Comparison of ENCODE assay signal across 11 cellular contexts in genomic region chr9:3475300-3476020, GRCh38. TPM values are rescaled to one million over a fixed set of nuclear protein-coding genes. Genes with fewer than 3 reads are reported as not detected.
DNase-seq lines count a peak whose midpoint lies in the region; ATAC-seq lines count a peak whose summit lies in the region.
"Had no signal": no experiment of that assay in that cellular context is flagged by ENCODE, and none has a peak within 500 bp of the region (broad histone marks: within the 10 kb centered on the region; RNA-seq: fewer than 3 reads in every experiment).

No MANE protein-coding gene starts in this region.

- H3K36me3 Mint-ChIP-seq in activated naive CD4-positive, alpha-beta T cell treated with anti-CD3 and anti-CD28 coated beads, Interleukin-2, amount 50 U/mL, for 24 hours = peaks cover 21% of the 10 kb centered on the region
- peaks cover 18% of the 10 kb centered on the region for H3K36me3 Mint-ChIP-seq in activated T-helper 17 cell treated with anti-CD3 and anti-CD28 coated beads, Interleukin-2, amount 50 U/mL, for 72 hours (ENCODE audit: low read depth)
- H3K36me3 Mint-ChIP-seq in stimulated activated naive B cell treated with anti-CD40 and anti-IgM and Interleukin-4, amounts not matched to agents 10 μg/mL and 1 μg/mL and 100 μg/mL, for 72 hours = peaks cover 16 to 21% of the 10 kb centered on the region in 2 donors

- H3K4me3 Mint-ChIP-seq in activated naive CD4-positive, alpha-beta T cell treated with anti-CD3 and anti-CD28 coated beads, Interleukin-2, amount 50 U/mL, for 24 hours = peak overlapping the region; percentile 36
- peak overlapping the region; percentile 84 for H3K4me3 Mint-ChIP-seq in activated T-helper 17 cell treated with anti-CD3 and anti-CD28 coated beads, Interleukin-2, amount 50 U/mL, for 72 hours
- peak overlapping the region in 1 of 2 donors; percentile 0 for H3K4me3 Mint-ChIP-seq in stimulated activated naive B cell treated with anti-CD40 and anti-IgM and Interleukin-4, amounts not matched to agents 10 μg/mL and 1 μg/mL and 100 μg/mL, for 72 hours

- H3K9me3 Mint-ChIP-seq in activated naive CD4-positive, alpha-beta T cell treated with anti-CD3 and anti-CD28 coated beads, Interleukin-2, amount 50 U/mL, for 24 hours = no peaks in the 10 kb centered on the region
- H3K9me3 Mint-ChIP-seq in activated T-helper 17 cell treated with anti-CD3 and anti-CD28 coated beads, Interleukin-2, amount 50 U/mL, for 72 hours = no peaks in the 10 kb centered on the region
- peaks cover 0 to 5% of the 10 kb centered on the region in 2 donors for H3K9me3 Mint-ChIP-seq in stimulated activated naive B cell treated with anti-CD40 and anti-IgM and Interleukin-4, amounts not matched to agents 10 μg/mL and 1 μg/mL and 100 μg/mL, for 72 hours

- no peak for DNase-seq in activated naive CD4-positive, alpha-beta T cell treated with Interleukin-2 at 50 U/mL for 16 hours
- DNase-seq in stimulated activated naive B cell treated with anti-CD40 and anti-IgM and Interleukin-4, amounts not matched to agents 10 μg/mL and 1 μg/mL and 100 μg/mL, for 72 hours = peak; percentile 60
- DNase-seq in NCI-H345 treated with DMSO at 0.1 percent for 48 hours (lab: John Stamatoyannopoulos, UW; ENCODE audit: unreplicated experiment) (no peak), LoVo (ENCODE audit: low spot score) (no peak)
- DNase-seq: amniotic stem cell, IMR-90, NCI-H526 treated with DMSO at 0.1 percent for 48 hours had no signal

- no peaks in the 10 kb centered on the region for H3K27me3 Mint-ChIP-seq in activated naive CD4-positive, alpha-beta T cell treated with anti-CD3 and anti-CD28 coated beads, Interleukin-2, amount 50 U/mL, for 24 hours
- no peaks in the 10 kb centered on the region for H3K27me3 Mint-ChIP-seq in activated T-helper 17 cell treated with anti-CD3 and anti-CD28 coated beads, Interleukin-2, amount 50 U/mL, for 72 hours
- no peaks in the 10 kb centered on the region for H3K27me3 Mint-ChIP-seq in stimulated activated naive B cell treated with anti-CD40 and anti-IgM and Interleukin-4, amounts not matched to agents 10 μg/mL and 1 μg/mL and 100 μg/mL, for 72 hours

- peaks cover 71% of the 10 kb centered on the region for H3K4me1 Mint-ChIP-seq in activated naive CD4-positive, alpha-beta T cell treated with anti-CD3 and anti-CD28 coated beads, Interleukin-2, amount 50 U/mL, for 24 hours
- peaks cover 50% of the 10 kb centered on the region for H3K4me1 Mint-ChIP-seq in activated T-helper 17 cell treated with anti-CD3 and anti-CD28 coated beads, Interleukin-2, amount 50 U/mL, for 72 hours
- H3K4me1 Mint-ChIP-seq in stimulated activated naive B cell treated with anti-CD40 and anti-IgM and Interleukin-4, amounts not matched to agents 10 μg/mL and 1 μg/mL and 100 μg/mL, for 72 hours = peaks cover 47 to 68% of the 10 kb centered on the region in 2 donors

- H3K27ac Mint-ChIP-seq in activated naive CD4-positive, alpha-beta T cell treated with anti-CD3 and anti-CD28 coated beads, Interleukin-2, amount 50 U/mL, for 24 hours = peak overlapping the region; percentile 84
- H3K27ac Mint-ChIP-seq in activated T-helper 17 cell treated with anti-CD3 and anti-CD28 coated beads, Interleukin-2, amount 50 U/mL, for 72 hours = peak overlapping the region; percentile 73
- H3K27ac Mint-ChIP-seq in stimulated activated naive B cell treated with anti-CD40 and anti-IgM and Interleukin-4, amounts not matched to agents 10 μg/mL and 1 μg/mL and 100 μg/mL, for 72 hours = peak overlapping the region; percentile 88

- ATAC-seq in HG02678 (IDR thresholded peaks at IDR 0.05; ENCODE audit: unreplicated experiment) = peak; percentile 19
- no peak for ATAC-seq in activated T-helper 17 cell treated with anti-CD3 and anti-CD28 coated beads, Interleukin-2, amount 50 U/mL, for 72 hours (replicated peaks)
- ATAC-seq in stimulated activated naive B cell treated with anti-CD40 and anti-IgM and Interleukin-4, amounts not matched to agents 10 μg/mL and 1 μg/mL and 100 μg/mL, for 72 hours (replicated peaks) = peak; percentile 30 to 57
- ATAC-seq in HG03139 (IDR thresholded peaks at IDR 0.05; ENCODE audit: unreplicated experiment) = no peak

RNA-seq across cellular contexts. Expression of gene RFX3, which starts 50.3 kb away (rescaled TPM):
- 10 to 100 TPM in 1 of 2 donors, 1 to 10 TPM in 1; 8.7 to 19.8 TPM for total RNA-seq in activated T-helper 17 cell treated with anti-CD3 and anti-CD28 coated beads, Interleukin-2, amount 50 U/mL, for 72 hours

Comparison
In these comparisons a context has a peak if more than half of its experiments do, and no peak if none do; other contexts are left out.
1. ATAC-seq: peak in HG02678 (single experiment) and stimulated activated naive B cell treated with anti-CD40 and anti-IgM and Interleukin-4, amounts not matched to agents 10 μg/mL and 1 μg/mL and 100 μg/mL, for 72 hours (2 of 2); none in activated T-helper 17 cell treated with anti-CD3 and anti-CD28 coated beads, Interleukin-2, amount 50 U/mL, for 72 hours (single experiment) and HG03139 (single experiment).
2. Peak in every context shown above with its lines, with median percentiles within 50 percentile points of each other: H3K27ac Mint-ChIP-seq.